Comparison of ENCODE assay signal across 26 cellular contexts in the genomic region with DNA sequence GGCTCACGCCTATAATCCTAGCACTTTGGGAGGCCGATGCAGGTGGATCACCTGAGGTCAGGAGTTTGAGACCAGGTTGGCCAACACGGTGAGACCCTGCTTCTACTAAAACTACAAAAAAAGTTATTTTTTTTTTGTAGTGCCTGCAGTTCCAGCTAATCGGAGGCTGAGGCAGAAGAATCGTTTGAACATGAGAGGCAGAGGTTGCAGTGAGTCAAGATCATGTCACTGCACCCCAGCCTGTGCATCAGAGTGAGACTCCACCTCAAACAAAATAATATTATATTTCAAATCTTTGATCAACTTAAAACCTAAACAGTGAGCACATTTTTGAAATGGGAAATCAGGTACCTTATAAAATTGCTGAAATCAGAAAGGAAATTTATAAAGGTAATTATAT.
"Had no signal": no experiment of that assay in that cellular context is flagged by ENCODE, and none has a peak within 500 bp of the region (broad histone marks: within the 10 kb centered on the region; RNA-seq: fewer than 3 reads in every experiment).

No MANE protein-coding gene starts in this region.

- DNase-seq: activated B cell treated with CpG ODN at 0.5 μM for 24 hours; activated CD4-positive, alpha-beta T cell treated with anti-CD3 and anti-CD28 coated beads for 36 hours; activated CD4-positive, alpha-beta T cell treated with anti-CD3 and anti-CD28 coated beads, Interleukin-2, amount 50 U/mL, for 4 hours; activated CD8-positive, alpha-beta memory T cell treated with anti-CD3 and anti-CD28 coated beads for 24 hours; activated CD8-positive, alpha-beta memory T cell treated with anti-CD3 and anti-CD28 coated beads, Interleukin-2, amount 50 U/mL, for 4 hours; activated T-cell treated with anti-CD3 and anti-CD28 coated beads, Interleukin-2, amount 50 U/mL, for 24 hours; adrenal gland; cortex of kidney; endodermal cell; gastrocnemius medialis; hippocampal formation; left colon; mesenchymal stem cell; ovary; spleen; stimulated activated CD4-positive, alpha-beta T cell treated with anti-CD3 and anti-CD28 coated beads, Interleukin-4, amount 100 ng/mL, for 24 hours; stimulated activated naive CD8-positive, alpha-beta T cell treated with anti-CD3 and anti-CD28 coated beads, Interleukin-15, Interleukin-2, amounts not matched to agents 100 U/mL and 50 U/mL, for 24 hours; substantia nigra; T-cell; tibial artery had no signal

- ATAC-seq: activated CD4-positive, alpha-beta T cell treated with anti-CD3 and anti-CD28 coated beads for 36 hours; activated T-helper 17 cell treated with anti-CD3 and anti-CD28 coated beads, Interleukin-2, amount 50 U/mL, for 72 hours; gastrocnemius medialis; left colon; stimulated activated naive CD8-positive, alpha-beta T cell treated with anti-CD3 and anti-CD28 coated beads, Interleukin-15, Interleukin-2, amounts not matched to agents 100 U/mL and 50 U/mL, for 24 hours; T-cell had no signal

- H3K4me3 ChIP-seq: adrenal gland, ascending aorta, breast epithelium, gastrocnemius medialis, ovary, prostate gland, spleen, tibial artery had no signal

- H3K27me3 ChIP-seq: adrenal gland, ascending aorta, breast epithelium, gastrocnemius medialis, neutrophil, ovary, spleen, tibial artery had no signal

- H3K27ac ChIP-seq: adrenal gland, ascending aorta, breast epithelium, epithelial cell of prostate, gastrocnemius medialis, neutrophil, ovary, prostate gland, spleen, tibial artery had no signal

- H3K36me3 ChIP-seq: adrenal gland, ascending aorta, breast epithelium, gastrocnemius medialis, ovary, prostate gland had no signal
